2 cellular contexts compared by ENCODE assay signal in the genomic region with DNA sequence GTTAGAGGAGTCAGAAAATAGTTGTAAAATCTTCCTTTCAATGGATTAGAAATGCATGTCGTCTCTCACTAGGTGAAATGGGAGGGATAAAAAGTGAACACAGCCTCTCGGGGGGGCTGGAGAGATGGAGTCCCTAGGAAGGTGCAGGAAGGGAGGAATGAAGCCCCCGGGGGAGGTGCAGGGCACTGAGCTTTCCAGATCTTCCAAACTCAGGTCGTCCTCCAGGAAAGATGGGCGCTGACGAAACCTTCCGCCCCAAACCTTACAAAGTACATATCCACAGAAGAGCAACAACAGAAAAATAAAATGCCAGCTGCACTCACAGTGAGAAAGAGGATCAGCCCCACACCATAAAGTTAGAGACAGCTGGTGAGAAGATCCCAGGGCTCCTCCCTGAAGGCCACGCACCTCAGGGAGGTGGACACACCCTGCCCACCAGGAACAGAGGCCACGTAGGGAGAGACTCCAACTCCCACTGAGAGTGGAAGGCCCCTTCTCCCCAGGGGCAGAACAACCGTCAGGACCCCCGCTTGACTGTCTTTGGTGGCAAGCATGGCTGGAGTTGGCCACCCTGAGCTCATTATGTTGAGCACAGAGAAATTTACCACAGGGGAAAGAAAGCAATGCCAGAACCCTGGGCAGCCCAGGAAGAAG.
TF ChIP-seq lines count a peak whose summit lies in the region.

No MANE protein-coding gene starts in this region.

TF ChIP-seq in SK-N-SH, 30 proteins besides CTCF, POLR2A, EP300 and RAD21 (continued from another document):
- TF ChIP-seq RCOR1 (IDR thresholded peaks at IDR 0.05; ENCODE audit: low read length), result no peak
- no peak for TF ChIP-seq USF1 (IDR thresholded peaks at IDR 0.05; ENCODE audit: borderline replicate concordance, low read depth)
- no peak for TF ChIP-seq EZH2phosphoT487 (IDR thresholded peaks at IDR 0.05; ENCODE audit: borderline replicate concordance, low read depth)
- TF ChIP-seq IRF3 (IDR thresholded peaks at IDR 0.05; ENCODE audit: low read depth, low read length), result no peak
- TF ChIP-seq JUND (IDR thresholded peaks at IDR 0.05), result no peak
- TF ChIP-seq REST (IDR thresholded peaks at IDR 0.05; ENCODE audit: low read depth, low read length), result no peak
- TF ChIP-seq FOXM1 (IDR thresholded peaks at IDR 0.05; ENCODE audit: low read depth), result no peak
- no peak for TF ChIP-seq CHD2 (IDR thresholded peaks at IDR 0.05; ENCODE audit: low read length, partially characterized antibody)
- TF ChIP-seq POLR2AphosphoS5 (IDR thresholded peaks at IDR 0.05; ENCODE audit: low read depth, low read length), result no peak
- TF ChIP-seq YY1 (IDR thresholded peaks at IDR 0.05; ENCODE audit: low read depth), result no peak
- TF ChIP-seq RFX5 (IDR thresholded peaks at IDR 0.05; ENCODE audit: low read length), result no peak
- no peak for TF ChIP-seq MEF2A (IDR thresholded peaks at IDR 0.05; ENCODE audit: borderline replicate concordance, low read depth)
- no peak for TF ChIP-seq PBX3 (IDR thresholded peaks at IDR 0.05)
- TF ChIP-seq SIN3A (IDR thresholded peaks at IDR 0.05; ENCODE audit: borderline replicate concordance, low read depth, low read length), result no peak
- no peak for TF ChIP-seq TAF1 (IDR thresholded peaks at IDR 0.05; ENCODE audit: borderline replicate concordance, low read depth, low read length)
- no peak for TF ChIP-seq TEAD4 (IDR thresholded peaks at IDR 0.05; ENCODE audit: borderline replicate concordance, insufficient read depth)

TF ChIP-seq in SK-N-SH treated with all-trans-retinoic acid at 6 μM for 48 hours, 23 proteins besides CTCF, POLR2A, EP300 and RAD21 (continued from another document):
- no peak for TF ChIP-seq POU6F1 (CRISPR knock-in tag; IDR thresholded peaks at IDR 0.05; ENCODE audit: borderline replicate concordance, low read depth)
- TF ChIP-seq ZFP30 (CRISPR knock-in tag; IDR thresholded peaks at IDR 0.05), result no peak
- TF ChIP-seq BACH2 (CRISPR knock-in tag; IDR thresholded peaks at IDR 0.05; ENCODE audit: borderline replicate concordance), result no peak
- TF ChIP-seq ESRRG (CRISPR knock-in tag; IDR thresholded peaks at IDR 0.05), result no peak
- no peak for TF ChIP-seq ZC3H10 (CRISPR knock-in tag; IDR thresholded peaks at IDR 0.05)
- no peak for TF ChIP-seq ZNF565 (CRISPR knock-in tag; conservative IDR thresholded peaks at IDR 0.05; ENCODE audit: low read depth)
- TF ChIP-seq, protein P1, sequence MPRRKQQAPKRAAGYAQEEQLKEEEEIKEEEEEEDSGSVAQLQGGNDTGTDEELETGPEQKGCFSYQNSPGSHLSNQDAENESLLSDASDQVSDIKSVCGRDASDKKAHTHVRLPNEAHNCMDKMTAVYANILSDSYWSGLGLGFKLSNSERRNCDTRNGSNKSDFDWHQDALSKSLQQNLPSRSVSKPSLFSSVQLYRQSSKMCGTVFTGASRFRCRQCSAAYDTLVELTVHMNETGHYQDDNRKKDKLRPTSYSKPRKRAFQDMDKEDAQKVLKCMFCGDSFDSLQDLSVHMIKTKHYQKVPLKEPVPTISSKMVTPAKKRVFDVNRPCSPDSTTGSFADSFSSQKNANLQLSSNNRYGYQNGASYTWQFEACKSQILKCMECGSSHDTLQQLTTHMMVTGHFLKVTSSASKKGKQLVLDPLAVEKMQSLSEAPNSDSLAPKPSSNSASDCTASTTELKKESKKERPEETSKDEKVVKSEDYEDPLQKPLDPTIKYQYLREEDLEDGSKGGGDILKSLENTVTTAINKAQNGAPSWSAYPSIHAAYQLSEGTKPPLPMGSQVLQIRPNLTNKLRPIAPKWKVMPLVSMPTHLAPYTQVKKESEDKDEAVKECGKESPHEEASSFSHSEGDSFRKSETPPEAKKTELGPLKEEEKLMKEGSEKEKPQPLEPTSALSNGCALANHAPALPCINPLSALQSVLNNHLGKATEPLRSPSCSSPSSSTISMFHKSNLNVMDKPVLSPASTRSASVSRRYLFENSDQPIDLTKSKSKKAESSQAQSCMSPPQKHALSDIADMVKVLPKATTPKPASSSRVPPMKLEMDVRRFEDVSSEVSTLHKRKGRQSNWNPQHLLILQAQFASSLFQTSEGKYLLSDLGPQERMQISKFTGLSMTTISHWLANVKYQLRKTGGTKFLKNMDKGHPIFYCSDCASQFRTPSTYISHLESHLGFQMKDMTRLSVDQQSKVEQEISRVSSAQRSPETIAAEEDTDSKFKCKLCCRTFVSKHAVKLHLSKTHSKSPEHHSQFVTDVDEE (CRISPR knock-in tag; IDR thresholded peaks at IDR 0.05), result no peak
- TF ChIP-seq GLIS3 (CRISPR knock-in tag; IDR thresholded peaks at IDR 0.05), result no peak
- no peak for TF ChIP-seq TCF4 (CRISPR knock-in tag; IDR thresholded peaks at IDR 0.05; ENCODE audit: borderline replicate concordance)
- no peak for TF ChIP-seq ZNF70 (CRISPR knock-in tag; IDR thresholded peaks at IDR 0.05)
- TF ChIP-seq PPARA (CRISPR knock-in tag; IDR thresholded peaks at IDR 0.05; ENCODE audit: borderline replicate concordance), result no peak
- TF ChIP-seq, protein P2, sequence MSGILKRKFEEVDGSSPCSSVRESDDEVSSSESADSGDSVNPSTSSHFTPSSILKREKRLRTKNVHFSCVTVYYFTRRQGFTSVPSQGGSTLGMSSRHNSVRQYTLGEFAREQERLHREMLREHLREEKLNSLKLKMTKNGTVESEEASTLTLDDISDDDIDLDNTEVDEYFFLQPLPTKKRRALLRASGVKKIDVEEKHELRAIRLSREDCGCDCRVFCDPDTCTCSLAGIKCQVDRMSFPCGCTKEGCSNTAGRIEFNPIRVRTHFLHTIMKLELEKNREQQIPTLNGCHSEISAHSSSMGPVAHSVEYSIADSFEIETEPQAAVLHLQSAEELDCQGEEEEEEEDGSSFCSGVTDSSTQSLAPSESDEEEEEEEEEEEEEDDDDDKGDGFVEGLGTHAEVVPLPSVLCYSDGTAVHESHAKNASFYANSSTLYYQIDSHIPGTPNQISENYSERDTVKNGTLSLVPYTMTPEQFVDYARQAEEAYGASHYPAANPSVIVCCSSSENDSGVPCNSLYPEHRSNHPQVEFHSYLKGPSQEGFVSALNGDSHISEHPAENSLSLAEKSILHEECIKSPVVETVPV (CRISPR knock-in tag; IDR thresholded peaks at IDR 0.05), result no peak
